Comparison of ENCODE assay signal across 8 cellular contexts in genomic region chr1:27234054-27234882, GRCh38. TPM values are rescaled to one million over a fixed set of nuclear protein-coding genes. Genes with fewer than 3 reads are reported as not detected.
DNase-seq lines count a peak whose midpoint lies in the region; ATAC-seq, FAIRE-seq and TF ChIP-seq lines count a peak whose summit lies in the region.

A gene with protein sequence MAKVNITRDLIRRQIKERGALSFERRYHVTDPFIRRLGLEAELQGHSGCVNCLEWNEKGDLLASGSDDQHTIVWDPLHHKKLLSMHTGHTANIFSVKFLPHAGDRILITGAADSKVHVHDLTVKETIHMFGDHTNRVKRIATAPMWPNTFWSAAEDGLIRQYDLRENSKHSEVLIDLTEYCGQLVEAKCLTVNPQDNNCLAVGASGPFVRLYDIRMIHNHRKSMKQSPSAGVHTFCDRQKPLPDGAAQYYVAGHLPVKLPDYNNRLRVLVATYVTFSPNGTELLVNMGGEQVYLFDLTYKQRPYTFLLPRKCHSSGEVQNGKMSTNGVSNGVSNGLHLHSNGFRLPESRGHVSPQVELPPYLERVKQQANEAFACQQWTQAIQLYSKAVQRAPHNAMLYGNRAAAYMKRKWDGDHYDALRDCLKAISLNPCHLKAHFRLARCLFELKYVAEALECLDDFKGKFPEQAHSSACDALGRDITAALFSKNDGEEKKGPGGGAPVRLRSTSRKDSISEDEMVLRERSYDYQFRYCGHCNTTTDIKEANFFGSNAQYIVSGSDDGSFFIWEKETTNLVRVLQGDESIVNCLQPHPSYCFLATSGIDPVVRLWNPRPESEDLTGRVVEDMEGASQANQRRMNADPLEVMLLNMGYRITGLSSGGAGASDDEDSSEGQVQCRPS (plus strand): TSS chr1:27234632. CDS start chr1:27261055, 26,423 bp downstream.

- peak within 1 kb of the TSS; percentile 80 for H3K4me2 ChIP-seq in OCI-LY7 (ENCODE audit: low read length)

- no TSS peak for BruUV-seq in OCI-LY7 (replicated peaks; lab: Mats Ljungman, UMichigan)

- no peaks in the 10 kb centered on the region for H3K9me2 ChIP-seq in OCI-LY7 (ENCODE audit: insufficient read depth, low read length)

- no peak for FAIRE-seq in D721Med (lab: Jason Lieb, UNC)

- no peaks in the 10 kb centered on the region for H3K9me3 Mint-ChIP-seq in endothelial cell (ENCODE audit: unreplicated experiment)

- peak within 1 kb of the TSS; percentile 80 for H3K4me3 ChIP-seq in OCI-LY7 (ENCODE audit: low read depth, low read length, poor library complexity, severe bottlenecking)

- peak within 1 kb of the TSS; percentile 84 for H2AFZ ChIP-seq in OCI-LY7 (ENCODE audit: low read length)

- CTCF ChIA-PET in OCI-LY7 (lab: Charles Lee; ENCODE audit: unreplicated experiment) = no interaction called here

- peaks cover 3% of the 10 kb centered on the region for H3K36me3 Mint-ChIP-seq in endothelial cell (ENCODE audit: low read depth, unreplicated experiment)

- ATAC-seq in GM21526 (IDR thresholded peaks at IDR 0.05; ENCODE audit: low FRiP score, unreplicated experiment) = peak; percentile 86

- H3K79me2 ChIP-seq in OCI-LY7 (ENCODE audit: insufficient read depth, low read depth, low read length) = no peaks in the 10 kb centered on the region

- no peaks in the 10 kb centered on the region for H3K9me3 ChIP-seq in OCI-LY7 (ENCODE audit: low read length)

- H3K36me3 ChIP-seq in OCI-LY7 (ENCODE audit: insufficient read depth, low read length) = no peaks in the 10 kb centered on the region

- POLR2A ChIA-PET in OCI-LY7 (lab: Charles Lee) = interaction anchor here (0.5 to 1.4 kb wide), 3 partner anchors 9 to 120 kb away, joined by 3 to 4 read pairs (median 3); no protein-coding TSS in a partner anchor

- H4K20me1 ChIP-seq in OCI-LY7 (ENCODE audit: insufficient read depth, low read length) = no peaks in the 10 kb centered on the region

- H3K4me1 ChIP-seq in OCI-LY7 (ENCODE audit: insufficient read depth, low read length, poor library complexity, severe bottlenecking) = peaks cover 19% of the 10 kb centered on the region

- peak; percentile 35 for DNase-seq in D721Med (ENCODE audit: insufficient read length, low spot score)
- DNase-seq in HuH-7.5 (ENCODE audit: low spot score) = peak; percentile 87
- peak; percentile 98 for DNase-seq in OCI-LY7 (ENCODE audit: low spot score)
- peak; percentile 96 for DNase-seq in activated T-cell treated with anti-CD3 and anti-CD28 coated beads for 1 hour (ENCODE audit: low read depth)
- DNase-seq in endothelial cell (ENCODE audit: low spot score) = peak; percentile 97
- peak; percentile 99 for DNase-seq in midbrain (lab: John Stamatoyannopoulos, UW)
- DNase-seq in stimulated activated CD8-positive, alpha-beta memory T cell treated with anti-CD3 and anti-CD28 coated beads, Interleukin-2, amount 100 ng/mL, for 1 hour (ENCODE audit: low read depth in 2 of 2) = peak; percentile 96

- H3K27me3 Mint-ChIP-seq in endothelial cell (ENCODE audit: unreplicated experiment) = peaks cover 2% of the 10 kb centered on the region

- H3K4me1 Mint-ChIP-seq in endothelial cell (ENCODE audit: unreplicated experiment) = peaks cover 19% of the 10 kb centered on the region

- no peak within 1 kb of the TSS for H3K27ac ChIP-seq in OCI-LY7 (ENCODE audit: low read depth, low read length, poor library complexity, severe bottlenecking)

- intact Hi-C loops in OCI-LY7 (cut with micrococcal nuclease; ENCODE audit: unreplicated experiment) = no loop called here

- H3K27ac Mint-ChIP-seq in endothelial cell (ENCODE audit: unreplicated experiment) = peak within 1 kb of the TSS; percentile 66

- TF ChIP-seq CTCF in D721Med (IDR thresholded peaks at IDR 0.05; ENCODE audit: insufficient read depth, missing control alignments) (no peak), OCI-LY7 (conservative IDR thresholded peaks at IDR 0.05; ENCODE audit: low read length) (no peak), endothelial cell (IDR thresholded peaks at IDR 0.05; ENCODE audit: unreplicated experiment) (no peak)

- peak within 1 kb of the TSS; percentile 99 for H3K4me3 Mint-ChIP-seq in endothelial cell (ENCODE audit: unreplicated experiment)

RNA-seq across cellular contexts. Expression of the gene that starts here (rescaled TPM):
- total RNA-seq in OCI-LY7 (2014; rRNA removed; shearing (Covaris generic)) = 9.7 and 18.2 TPM in 2 replicates
- total RNA-seq in OCI-LY7 (2022) = 27.8 and 34.0 TPM in 2 replicates
- total RNA-seq in endothelial cell (ENCODE audit: unreplicated experiment) = 36.0 TPM

Comparison
In these comparisons a context has a peak if more than half of its experiments do, and no peak if none do; other contexts are left out.
1. DNase-seq: peak in every context shown above with its lines; median percentile 99 in midbrain; 98 in OCI-LY7; 97 in endothelial cell; 96 in activated T-cell treated with anti-CD3 and anti-CD28 coated beads for 1 hour; 96 in stimulated activated CD8-positive, alpha-beta memory T cell treated with anti-CD3 and anti-CD28 coated beads, Interleukin-2, amount 100 ng/mL, for 1 hour; 87 in HuH-7.5; 35 in D721Med.